Comparison of ENCODE assay signal across 25 cellular contexts in genomic region chr11:106971864-106972263, GRCh38. TPM values are rescaled to one million over a fixed set of nuclear protein-coding genes. Genes with fewer than 3 reads are reported as not detected.
"Had no signal": no experiment of that assay in that cellular context is flagged by ENCODE, and none has a peak within 500 bp of the region (broad histone marks: within the 10 kb centered on the region; RNA-seq: fewer than 3 reads in every experiment).

No MANE protein-coding gene starts in this region.

- ATAC-seq: mucosa of descending colon; naive thymus-derived CD4-positive, alpha-beta T cell; natural killer cell treated with Interleukin-12 subunit alpha and Interleukin-12 subunit beta and Interleukin-15 and Interleukin-18, amount 100 ng/mL, for 72 hours; sciatic nerve; stimulated activated naive B cell treated with anti-CD40 and anti-IgM and Interleukin-4, amounts not matched to agents 10 μg/mL and 1 μg/mL and 100 μg/mL, for 72 hours; stimulated activated naive CD8-positive, alpha-beta T cell treated with anti-CD3 and anti-CD28 coated beads, Interleukin-15, Interleukin-2, amounts not matched to agents 100 U/mL and 50 U/mL, for 24 hours had no signal

- H3K4me3 ChIP-seq: left ventricle myocardium inferior, lung, mucosa of descending colon, ovary, right atrium auricular region, skin epidermis, stomach, testis, thyroid gland, transverse colon, upper lobe of left lung, vagina had no signal

- H3K36me3 ChIP-seq: left ventricle myocardium inferior, ovary, right atrium auricular region, stomach, thyroid gland, transverse colon, upper lobe of left lung, vagina had no signal

- H3K27me3 ChIP-seq: ovary, right atrium auricular region, stomach, testis, thyroid gland, transverse colon, upper lobe of left lung, vagina had no signal

- H3K9me3 ChIP-seq: left ventricle myocardium inferior, mucosa of descending colon, ovary, right atrium auricular region, stomach, testis, thyroid gland, transverse colon, upper lobe of left lung, vagina had no signal

- H3K4me1 ChIP-seq: right atrium auricular region, stomach, thyroid gland, transverse colon, upper lobe of left lung, vagina had no signal

- H3K27ac ChIP-seq: left ventricle myocardium inferior, ovary, right atrium auricular region, skin epidermis, stomach, testis, thyroid gland, transverse colon, upper lobe of left lung, vagina had no signal

- DNase-seq: hypothalamus; immature natural killer cell; islet precursor cell; left ventricle myocardium inferior; midbrain; mucosa of descending colon; naive thymus-derived CD4-positive, alpha-beta T cell; ovary; stimulated activated CD4-positive, alpha-beta T cell treated with anti-CD3 and anti-CD28 coated beads, Interleukin-12 subunit alpha, Interleukin-12 subunit beta, amount 100 ng/mL, for 4 hours; stimulated activated CD4-positive, alpha-beta T cell treated with anti-CD3 and anti-CD28 coated beads, Interleukin-15, amount 100 ng/mL, for 24 hours; stimulated activated CD4-positive, alpha-beta T cell treated with anti-CD3 and anti-CD28 coated beads, Interleukin-2, amount 100 ng/mL, for 24 hours; stimulated activated CD4-positive, alpha-beta T cell treated with anti-CD3 and anti-CD28 coated beads, Interleukin-4, amount 100 ng/mL, for 1 hour; stimulated activated naive B cell treated with anti-CD40 and anti-IgM and Interleukin-4, amounts not matched to agents 10 μg/mL and 1 μg/mL and 100 μg/mL, for 72 hours; stimulated activated naive CD8-positive, alpha-beta T cell treated with anti-CD3 and anti-CD28 coated beads, Interleukin-15, Interleukin-2, amounts not matched to agents 100 U/mL and 50 U/mL, for 24 hours; stomach; testis; thyroid gland; transverse colon; upper lobe of left lung had no signal

RNA-seq across cellular contexts. Expression of gene GUCY1A2, which starts 46.4 kb away (rescaled TPM):
- total RNA-seq: natural killer cell treated with Interleukin-12 subunit alpha and Interleukin-12 subunit beta and Interleukin-15 and Interleukin-18, amount 100 ng/mL, for 72 hours had no signal
- polyA plus RNA-seq: immature natural killer cell; naive thymus-derived CD4-positive, alpha-beta T cell had no signal
